8 cellular contexts compared by ENCODE assay signal in genomic region chr6:158808918-158809678, GRCh38. TPM values are rescaled to one million over a fixed set of nuclear protein-coding genes. Genes with fewer than 3 reads are reported as not detected.
A peak's percentile ranks its signal among the peaks of the same experiment; 100 is the strongest.
DNase-seq lines count a peak whose midpoint lies in the region; ATAC-seq and TF ChIP-seq lines count a peak whose summit lies in the region.

No MANE protein-coding gene starts in this region.

- H4K20me1 ChIP-seq in osteoblast (ENCODE audit: insufficient read depth, low read length) (peaks cover 6% of the 10 kb centered on the region), MM.1S (ENCODE audit: insufficient read depth, low read length) (peaks cover 9% of the 10 kb centered on the region)

- H3F3A ChIP-seq in MM.1S (ENCODE audit: insufficient read depth, low read length), result peaks cover 4% of the 10 kb centered on the region; the same call in 1 of the 2 replicates

- ATAC-seq in GM18861 (IDR thresholded peaks at IDR 0.05; ENCODE audit: unreplicated experiment), result peak; percentile 70

- H2AFZ ChIP-seq in osteoblast (ENCODE audit: low read length), result no peak overlapping the region
- no peak overlapping the region for H2AFZ ChIP-seq in MM.1S (ENCODE audit: low read length)

- no peak overlapping the region for H3K9ac ChIP-seq in MM.1S (ENCODE audit: low read length)

- H3K27ac ChIP-seq in esophagus squamous epithelium (peak overlapping the region; percentile 43 to 99 (median 64)), osteoblast (ENCODE audit: low read depth, low read length) (no peak overlapping the region), MM.1S (ENCODE audit: low read length) (no peak overlapping the region)

- peak in 1 of 4 donors; percentile 60 for TF ChIP-seq POLR2A in esophagus squamous epithelium (IDR thresholded peaks at IDR 0.05)

- WGBS in esophagus squamous epithelium, 2 donors, result 46 to 53% methylated on average over 8 of the region's 8 CpGs

- in situ Hi-C loops in HAP-1 (cut with MboI; ENCODE audit: low sequenced_read_pairs), result no loop called here

- H3K4me1 ChIP-seq in HAP-1, result peaks cover 18% of the 10 kb centered on the region
- peaks cover 10 to 97% (median 43%) of the 10 kb centered on the region in 3 donors for H3K4me1 ChIP-seq in esophagus squamous epithelium
- H3K4me1 ChIP-seq in osteoblast (ENCODE audit: insufficient read depth, low read length), result peaks cover 9% of the 10 kb centered on the region
- peaks cover 18% of the 10 kb centered on the region for H3K4me1 ChIP-seq in MM.1S (ENCODE audit: low read length)

- H3K9me3 ChIP-seq in HAP-1 (no peaks in the 10 kb centered on the region), esophagus squamous epithelium (no peaks in the 10 kb centered on the region), osteoblast (ENCODE audit: low read depth, low read length) (no peaks in the 10 kb centered on the region), MM.1S (replicated peaks; ENCODE audit: insufficient read depth, low read length) (no peaks in the 10 kb centered on the region)

- no peak overlapping the region for H3K4me3 ChIP-seq in HAP-1
- no peak overlapping the region for H3K4me3 ChIP-seq in esophagus squamous epithelium
- H3K4me3 ChIP-seq in osteoblast (ENCODE audit: insufficient read depth, low read length), result no peak overlapping the region
- H3K4me3 ChIP-seq in MM.1S (ENCODE audit: low read length), result no peak overlapping the region

- H3K79me2 ChIP-seq in osteoblast (ENCODE audit: insufficient read depth, low read length) (peaks cover 97% of the 10 kb centered on the region), MM.1S (ENCODE audit: low read length) (peaks cover 97% of the 10 kb centered on the region)

- H3K27me3 ChIP-seq in HAP-1 (ENCODE audit: low read depth) (no peaks in the 10 kb centered on the region), esophagus squamous epithelium (no peaks in the 10 kb centered on the region), osteoblast (ENCODE audit: insufficient read depth, low read length) (no peaks in the 10 kb centered on the region), MM.1S (replicated peaks; ENCODE audit: insufficient read depth, low read length) (no peaks in the 10 kb centered on the region)

- H3K4me2 ChIP-seq in osteoblast (ENCODE audit: insufficient read depth, low read length), result no peak overlapping the region
- H3K4me2 ChIP-seq in MM.1S (ENCODE audit: low read depth, low read length), result no peak overlapping the region

- no peaks in the 10 kb centered on the region for H3K9me2 ChIP-seq in MM.1S (replicated peaks; ENCODE audit: insufficient read depth, low read length)

- intact Hi-C loops in esophagus squamous epithelium (cut with DNase I), result no loop called here

- TF ChIP-seq CTCF in esophagus squamous epithelium (IDR thresholded peaks at IDR 0.05) (no peak), osteoblast (IDR thresholded peaks at IDR 0.05; ENCODE audit: extremely low read depth, low read depth, low read length) (no peak), MM.1S (IDR thresholded peaks at IDR 0.05; ENCODE audit: low read length) (no peak)

- DNase-seq in HAP-1 (ENCODE audit: low spot score in 2 of 2) (peak; percentile 56 to 81), NCI-H2029 treated with DMSO at 0.1 percent for 48 hours (lab: John Stamatoyannopoulos, UW) (peak; percentile 19), esophagus squamous epithelium (lab: John Stamatoyannopoulos, UW) (no peak), osteoblast (ENCODE audit: insufficient read length, low spot score, missing footprints) (no peak), H4 (ENCODE audit: low spot score) (no peak), MM.1S (no peak), NCI-H2227 (lab: John Stamatoyannopoulos, UW; ENCODE audit: unreplicated experiment) (no peak)

- peaks cover 50% of the 10 kb centered on the region for H3K36me3 ChIP-seq in HAP-1 (replicated peaks)
- peaks cover 0 to 66% (median 0%) of the 10 kb centered on the region in 3 donors for H3K36me3 ChIP-seq in esophagus squamous epithelium
- peaks cover 10% of the 10 kb centered on the region for H3K36me3 ChIP-seq in osteoblast (ENCODE audit: insufficient read depth, low read length)
- H3K36me3 ChIP-seq in MM.1S (replicated peaks; ENCODE audit: insufficient read depth, low read length), result no peaks in the 10 kb centered on the region; the same call in 1 of the 2 replicates

RNA-seq across cellular contexts. Expression of gene EZR, which starts 10.1 kb away (rescaled TPM):
- total RNA-seq in esophagus squamous epithelium (100 to 1,000 TPM; 208 to 339 (median 285) TPM), osteoblast (69.8 and 89.4 TPM in 2 replicates)
- 29.3 and 31.8 TPM in 2 replicates for total RNA-seq in H4 (2014; rRNA removed; shearing (Covaris generic))

Comparison
In these comparisons a context has a peak if more than half of its experiments do, and no peak if none do; other contexts are left out.
1. DNase-seq: peak in HAP-1 (2 of 2) and NCI-H2029 treated with DMSO at 0.1 percent for 48 hours (single experiment); none in esophagus squamous epithelium (single experiment), osteoblast (single experiment), H4 (single experiment), MM.1S (single experiment) and NCI-H2227 (single experiment).
2. H3K27ac ChIP-seq: peak in esophagus squamous epithelium (4 of 4); none in osteoblast (single experiment) and MM.1S (single experiment).